11 cellular contexts compared by ENCODE assay signal in the genomic region with DNA sequence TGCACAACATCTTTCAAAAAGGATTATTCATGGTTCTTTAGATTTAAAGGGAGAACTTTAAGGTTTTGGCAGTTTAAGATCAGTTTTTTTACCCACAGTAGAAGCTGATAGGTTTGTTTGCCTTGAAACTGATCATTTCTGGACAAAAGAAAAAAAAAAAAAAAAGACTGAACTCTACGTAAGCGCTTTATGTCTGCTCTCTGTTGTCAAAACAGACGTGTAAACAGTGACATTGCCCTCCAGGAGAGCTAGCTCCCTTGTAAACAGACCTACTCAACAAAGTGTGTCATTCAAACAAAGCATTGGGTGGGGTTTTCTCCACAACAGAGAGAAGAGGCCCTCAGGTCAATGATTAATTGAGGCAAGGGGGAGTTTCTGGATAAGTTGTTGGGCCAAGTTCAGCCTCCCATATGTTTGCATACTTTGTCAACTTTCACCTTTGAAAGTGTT.
DNase-seq lines count a peak whose midpoint lies in the region; ATAC-seq and TF ChIP-seq lines count a peak whose summit lies in the region.
"Had no signal": no experiment of that assay in that cellular context is flagged by ENCODE, and none has a peak within 500 bp of the region (broad histone marks: within the 10 kb centered on the region; RNA-seq: fewer than 3 reads in every experiment).

No MANE protein-coding gene starts in this region.

- DNase-seq in SIG-M5 treated with dmso at 0.1 percent for 504 hours (lab: John Stamatoyannopoulos, UW; ENCODE audit: unreplicated experiment) = peak; percentile 9
- no peak for DNase-seq in SIG-M5 (lab: John Stamatoyannopoulos, UW)
- DNase-seq in NCI-H345 (lab: John Stamatoyannopoulos, UW) = peak; percentile 95
- DNase-seq in endodermal cell = peak; percentile 57
- peak; percentile 62 for DNase-seq in smooth muscle cell of the brain vasculature (ENCODE audit: low read depth, low spot score)
- DNase-seq in activated T-helper 2 cell treated with anti-CD3 and anti-CD28 coated beads, Interferon-gamma antibody, Interleukin-2, Interleukin-4, amounts not matched to agents 10 μg/mL and 5 μg/mL and 100 μg/mL, durations not matched to agents 14 hours and 24 hours and 36 hours (ENCODE audit: low spot score) = no peak
- no peak for DNase-seq in effector memory CD8-positive, alpha-beta T cell
- no peak for DNase-seq in hippocampal formation (lab: John Stamatoyannopoulos, UW)
- DNase-seq: central memory CD4-positive, alpha-beta T cell had no signal

- peaks cover 25% of the 10 kb centered on the region for H3K27me3 ChIP-seq in endodermal cell (ENCODE audit: control insufficient read depth, insufficient read depth, low read length, poor library complexity, severe bottlenecking)
- H3K27me3 ChIP-seq: tibial nerve had no signal

- H3K9ac ChIP-seq in endodermal cell (ENCODE audit: extremely low read depth, low read length, poor library complexity, severe bottlenecking) = peak overlapping the region; percentile 24

- H3K4me3 Mint-ChIP-seq in endodermal cell = no peak overlapping the region
- no peak overlapping the region for H3K4me3 Mint-ChIP-seq in activated T-helper 2 cell treated with anti-CD3 and anti-CD28 coated beads, Interferon-gamma antibody, Interleukin-2, Interleukin-4, amounts not matched to agents 10 μg/mL and 5 μg/mL and 100 μg/mL, durations not matched to agents 14 hours and 24 hours and 36 hours (ENCODE audit: low read depth)
- no peak overlapping the region for H3K4me3 Mint-ChIP-seq in effector memory CD8-positive, alpha-beta T cell
- H3K4me3 Mint-ChIP-seq: neural crest cell had no signal

- intact Hi-C loops in activated T-helper 2 cell treated with anti-CD3 and anti-CD28 coated beads, Interferon-gamma antibody, Interleukin-2, Interleukin-4, amounts not matched to agents 10 μg/mL and 5 μg/mL and 100 μg/mL, durations not matched to agents 14 hours and 24 hours and 36 hours (cut with micrococcal nuclease) = no loop called here

- peaks cover 25% of the 10 kb centered on the region for H3K9me3 Mint-ChIP-seq in endodermal cell
- H3K9me3 Mint-ChIP-seq in activated T-helper 2 cell treated with anti-CD3 and anti-CD28 coated beads, Interferon-gamma antibody, Interleukin-2, Interleukin-4, amounts not matched to agents 10 μg/mL and 5 μg/mL and 100 μg/mL, durations not matched to agents 14 hours and 24 hours and 36 hours = no peaks in the 10 kb centered on the region
- H3K9me3 Mint-ChIP-seq in effector memory CD8-positive, alpha-beta T cell = peaks cover 0 to 12% of the 10 kb centered on the region in 2 donors

- no peak for ATAC-seq in effector memory CD8-positive, alpha-beta T cell (replicated peaks)

- H3K4me3 ChIP-seq in endodermal cell (ENCODE audit: low read length) = no peak overlapping the region
- H3K4me3 ChIP-seq: tibial nerve had no signal

- peak overlapping the region; percentile 21 for H3K27ac ChIP-seq in endodermal cell (ENCODE audit: low read depth, low read length)
- H3K27ac ChIP-seq: tibial nerve had no signal

- H3K27me3 Mint-ChIP-seq in endodermal cell (ENCODE audit: insufficient read depth) = peaks cover 16% of the 10 kb centered on the region
- peaks cover 3% of the 10 kb centered on the region for H3K27me3 Mint-ChIP-seq in activated T-helper 2 cell treated with anti-CD3 and anti-CD28 coated beads, Interferon-gamma antibody, Interleukin-2, Interleukin-4, amounts not matched to agents 10 μg/mL and 5 μg/mL and 100 μg/mL, durations not matched to agents 14 hours and 24 hours and 36 hours (ENCODE audit: low read depth)
- no peaks in the 10 kb centered on the region for H3K27me3 Mint-ChIP-seq in effector memory CD8-positive, alpha-beta T cell

- peaks cover 30% of the 10 kb centered on the region for H3K4me1 Mint-ChIP-seq in endodermal cell
- H3K4me1 Mint-ChIP-seq in activated T-helper 2 cell treated with anti-CD3 and anti-CD28 coated beads, Interferon-gamma antibody, Interleukin-2, Interleukin-4, amounts not matched to agents 10 μg/mL and 5 μg/mL and 100 μg/mL, durations not matched to agents 14 hours and 24 hours and 36 hours (ENCODE audit: low read depth) = no peaks in the 10 kb centered on the region
- H3K4me1 Mint-ChIP-seq in effector memory CD8-positive, alpha-beta T cell (ENCODE audit: low read depth in 2 of 2) = no peaks in the 10 kb centered on the region

- peaks cover 16% of the 10 kb centered on the region for H3K9me3 ChIP-seq in endodermal cell (ENCODE audit: control insufficient read depth, low read length)

- peaks cover 10% of the 10 kb centered on the region for H3K4me1 ChIP-seq in endodermal cell (ENCODE audit: control insufficient read depth, insufficient read depth, low read length)
- H3K4me1 ChIP-seq: tibial nerve had no signal

- peak overlapping the region; percentile 23 for H3K27ac Mint-ChIP-seq in endodermal cell
- H3K27ac Mint-ChIP-seq in activated T-helper 2 cell treated with anti-CD3 and anti-CD28 coated beads, Interferon-gamma antibody, Interleukin-2, Interleukin-4, amounts not matched to agents 10 μg/mL and 5 μg/mL and 100 μg/mL, durations not matched to agents 14 hours and 24 hours and 36 hours = no peak overlapping the region
- H3K27ac Mint-ChIP-seq in effector memory CD8-positive, alpha-beta T cell = no peak overlapping the region

- peaks cover 3% of the 10 kb centered on the region for H3K36me3 Mint-ChIP-seq in endodermal cell (ENCODE audit: low read depth)
- no peaks in the 10 kb centered on the region for H3K36me3 Mint-ChIP-seq in activated T-helper 2 cell treated with anti-CD3 and anti-CD28 coated beads, Interferon-gamma antibody, Interleukin-2, Interleukin-4, amounts not matched to agents 10 μg/mL and 5 μg/mL and 100 μg/mL, durations not matched to agents 14 hours and 24 hours and 36 hours (ENCODE audit: low read depth)
- H3K36me3 Mint-ChIP-seq in effector memory CD8-positive, alpha-beta T cell (ENCODE audit: insufficient read depth) = no peaks in the 10 kb centered on the region

- 60% methylated on average over 3 of the region's 3 CpGs; no CpG with 5 or more reads in 1 of the 2 experiments for WGBS in endodermal cell (ENCODE audit: insufficient coverage in 1 of 2, insufficient read length in 1 of 2), 2 experiments

- no peaks in the 10 kb centered on the region for H3K36me3 ChIP-seq in endodermal cell (ENCODE audit: control insufficient read depth, insufficient read depth, low read length)
- H3K36me3 ChIP-seq: tibial nerve had no signal

- no peak for TF ChIP-seq CTCF in endodermal cell (conservative IDR thresholded peaks at IDR 0.05)

Comparison
In these comparisons a context has a peak if more than half of its experiments do, and no peak if none do; other contexts are left out.
1. DNase-seq: peak in SIG-M5 treated with dmso at 0.1 percent for 504 hours (single experiment), NCI-H345 (single experiment), endodermal cell (single experiment) and smooth muscle cell of the brain vasculature (single experiment); none in SIG-M5 (single experiment), activated T-helper 2 cell treated with anti-CD3 and anti-CD28 coated beads, Interferon-gamma antibody, Interleukin-2, Interleukin-4, amounts not matched to agents 10 μg/mL and 5 μg/mL and 100 μg/mL, durations not matched to agents 14 hours and 24 hours and 36 hours (single experiment), effector memory CD8-positive, alpha-beta T cell (0 of 3) and hippocampal formation (0 of 2).